Comparison of ENCODE assay signal across 1 cellular context in genomic region chr4:140497428-140497775, GRCh38.
TF ChIP-seq lines count a peak whose summit lies in the region.

No MANE protein-coding gene starts in this region.

TF ChIP-seq in IMR-90, 13 proteins besides CTCF, POLR2A, EP300 and RAD21:
- TF ChIP-seq USF2 (IDR thresholded peaks at IDR 0.05; ENCODE audit: low read depth, low read length): no peak
- TF ChIP-seq CEBPB (IDR thresholded peaks at IDR 0.05; ENCODE audit: low read depth, low read length): no peak
- TF ChIP-seq CHD1 (IDR thresholded peaks at IDR 0.05; ENCODE audit: low read depth, low read length): no peak
- TF ChIP-seq SMC3 (IDR thresholded peaks at IDR 0.05; ENCODE audit: low read depth, low read length): no peak
- TF ChIP-seq RFX5 (IDR thresholded peaks at IDR 0.05; ENCODE audit: low read depth, low read length): no peak
- TF ChIP-seq MAZ (IDR thresholded peaks at IDR 0.05; ENCODE audit: borderline replicate concordance, low read depth, low read length): no peak
- TF ChIP-seq MAFK (IDR thresholded peaks at IDR 0.05; ENCODE audit: low read depth, low read length): no peak
- TF ChIP-seq MXI1 (IDR thresholded peaks at IDR 0.05; ENCODE audit: borderline replicate concordance, low read depth, low read length): no peak
- no peak for TF ChIP-seq ELK1 (IDR thresholded peaks at IDR 0.05; ENCODE audit: borderline replicate concordance, low read depth, low read length)
- no peak for TF ChIP-seq NFE2L2 (IDR thresholded peaks at IDR 0.05; ENCODE audit: low read depth, low read length)
- no peak for TF ChIP-seq BHLHE40 (IDR thresholded peaks at IDR 0.05; ENCODE audit: low read depth, low read length)
- TF ChIP-seq RCOR1 (IDR thresholded peaks at IDR 0.05; ENCODE audit: insufficient replicate concordance, low read length): no peak
- no peak for TF ChIP-seq FOS (IDR thresholded peaks at IDR 0.05; ENCODE audit: low read depth, low read length)
